In the genomic region with DNA sequence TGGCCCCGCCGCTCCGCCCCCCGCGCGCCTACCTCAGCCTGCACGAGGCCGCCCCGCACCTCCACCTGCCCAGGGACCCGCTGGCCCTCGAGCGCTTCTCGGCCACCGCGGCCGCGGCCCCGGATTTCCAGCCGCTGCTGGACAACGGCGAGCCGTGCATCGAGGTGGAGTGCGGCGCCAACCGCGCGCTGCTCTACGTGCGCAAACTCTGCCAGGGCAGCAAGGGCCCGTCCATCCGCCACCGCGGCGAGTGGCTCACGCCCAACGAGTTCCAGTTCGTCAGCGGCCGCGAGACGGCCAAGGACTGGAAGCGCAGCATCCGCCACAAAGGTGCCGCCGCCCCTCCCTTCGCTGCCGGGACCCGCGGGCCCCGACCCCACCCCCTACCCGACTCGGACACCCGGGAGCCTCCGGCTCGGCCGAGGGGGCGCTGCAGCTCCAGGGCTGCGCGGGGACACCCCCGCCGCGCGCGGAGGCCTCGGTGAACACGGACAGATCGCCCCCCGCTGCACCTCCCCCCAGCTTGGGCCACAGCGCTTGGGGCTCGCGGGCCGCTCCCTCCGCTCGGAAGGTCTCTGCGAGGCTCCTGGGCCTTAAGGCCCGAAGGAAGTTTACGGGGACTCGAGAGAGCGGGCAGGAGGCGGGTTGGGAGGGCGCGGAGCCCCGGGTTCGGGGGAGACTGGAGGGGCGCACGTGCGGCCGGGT, we compare ENCODE assay signal across 1 cellular context.
TF ChIP-seq lines count a peak whose summit lies in the region.

No MANE protein-coding gene starts in this region.

TF ChIP-seq in HEK293, 187 proteins besides CTCF, POLR2A, EP300 and RAD21 (continued from another document):
- TF ChIP-seq, protein P1, sequence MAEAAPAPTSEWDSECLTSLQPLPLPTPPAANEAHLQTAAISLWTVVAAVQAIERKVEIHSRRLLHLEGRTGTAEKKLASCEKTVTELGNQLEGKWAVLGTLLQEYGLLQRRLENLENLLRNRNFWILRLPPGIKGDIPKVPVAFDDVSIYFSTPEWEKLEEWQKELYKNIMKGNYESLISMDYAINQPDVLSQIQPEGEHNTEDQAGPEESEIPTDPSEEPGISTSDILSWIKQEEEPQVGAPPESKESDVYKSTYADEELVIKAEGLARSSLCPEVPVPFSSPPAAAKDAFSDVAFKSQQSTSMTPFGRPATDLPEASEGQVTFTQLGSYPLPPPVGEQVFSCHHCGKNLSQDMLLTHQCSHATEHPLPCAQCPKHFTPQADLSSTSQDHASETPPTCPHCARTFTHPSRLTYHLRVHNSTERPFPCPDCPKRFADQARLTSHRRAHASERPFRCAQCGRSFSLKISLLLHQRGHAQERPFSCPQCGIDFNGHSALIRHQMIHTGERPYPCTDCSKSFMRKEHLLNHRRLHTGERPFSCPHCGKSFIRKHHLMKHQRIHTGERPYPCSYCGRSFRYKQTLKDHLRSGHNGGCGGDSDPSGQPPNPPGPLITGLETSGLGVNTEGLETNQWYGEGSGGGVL (tag by site-specific recombination; IDR thresholded peaks at IDR 0.05): peak; percentile 65
- 0 out of 2 replicates have a peak, but pooled peaks have one; percentile 43 for TF ChIP-seq ZBTB1 (tag by site-specific recombination; IDR thresholded peaks at IDR 0.05)
- TF ChIP-seq, protein P2, sequence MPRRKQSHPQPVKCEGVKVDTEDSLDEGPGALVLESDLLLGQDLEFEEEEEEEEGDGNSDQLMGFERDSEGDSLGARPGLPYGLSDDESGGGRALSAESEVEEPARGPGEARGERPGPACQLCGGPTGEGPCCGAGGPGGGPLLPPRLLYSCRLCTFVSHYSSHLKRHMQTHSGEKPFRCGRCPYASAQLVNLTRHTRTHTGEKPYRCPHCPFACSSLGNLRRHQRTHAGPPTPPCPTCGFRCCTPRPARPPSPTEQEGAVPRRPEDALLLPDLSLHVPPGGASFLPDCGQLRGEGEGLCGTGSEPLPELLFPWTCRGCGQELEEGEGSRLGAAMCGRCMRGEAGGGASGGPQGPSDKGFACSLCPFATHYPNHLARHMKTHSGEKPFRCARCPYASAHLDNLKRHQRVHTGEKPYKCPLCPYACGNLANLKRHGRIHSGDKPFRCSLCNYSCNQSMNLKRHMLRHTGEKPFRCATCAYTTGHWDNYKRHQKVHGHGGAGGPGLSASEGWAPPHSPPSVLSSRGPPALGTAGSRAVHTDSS (tag by site-specific recombination; IDR thresholded peaks at IDR 0.05): no peak
- peak; percentile 39; the same call in 1 of the 2 replicates for TF ChIP-seq ZBTB48 (tag by site-specific recombination; IDR thresholded peaks at IDR 0.05)
- TF ChIP-seq ZNF548 (tag by site-specific recombination; IDR thresholded peaks at IDR 0.05): no peak
- TF ChIP-seq WT1 (tag by site-specific recombination; IDR thresholded peaks at IDR 0.05): 0 out of 2 replicates have a peak, but pooled peaks have one; percentile 14
- TF ChIP-seq KLF1 (tag by site-specific recombination; IDR thresholded peaks at IDR 0.05): peak; percentile 68; the same call in 1 of the 2 replicates
- peak; percentile 88 for TF ChIP-seq ZEB2 (tag by site-specific recombination; IDR thresholded peaks at IDR 0.05)
- TF ChIP-seq ZNF121 (tag by site-specific recombination; IDR thresholded peaks at IDR 0.05): 0 out of 2 replicates have a peak, but pooled peaks have one; percentile 18
- peak; percentile 86 for TF ChIP-seq KLF9 (tag by site-specific recombination; IDR thresholded peaks at IDR 0.05; ENCODE audit: low read depth)
- 0 out of 2 replicates have a peak, but pooled peaks have one; percentile 17 for TF ChIP-seq ZNF239 (tag by site-specific recombination; IDR thresholded peaks at IDR 0.05)
- TF ChIP-seq, protein P3, sequence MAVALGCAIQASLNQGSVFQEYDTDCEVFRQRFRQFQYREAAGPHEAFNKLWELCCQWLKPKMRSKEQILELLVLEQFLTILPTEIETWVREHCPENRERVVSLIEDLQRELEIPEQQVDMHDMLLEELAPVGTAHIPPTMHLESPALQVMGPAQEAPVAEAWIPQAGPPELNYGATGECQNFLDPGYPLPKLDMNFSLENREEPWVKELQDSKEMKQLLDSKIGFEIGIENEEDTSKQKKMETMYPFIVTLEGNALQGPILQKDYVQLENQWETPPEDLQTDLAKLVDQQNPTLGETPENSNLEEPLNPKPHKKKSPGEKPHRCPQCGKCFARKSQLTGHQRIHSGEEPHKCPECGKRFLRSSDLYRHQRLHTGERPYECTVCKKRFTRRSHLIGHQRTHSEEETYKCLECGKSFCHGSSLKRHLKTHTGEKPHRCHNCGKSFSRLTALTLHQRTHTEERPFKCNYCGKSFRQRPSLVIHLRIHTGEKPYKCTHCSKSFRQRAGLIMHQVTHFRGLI (tag by site-specific recombination; IDR thresholded peaks at IDR 0.05): peak; percentile 86
- no peak for TF ChIP-seq ZNF658 (tag by site-specific recombination; IDR thresholded peaks at IDR 0.05)
- 0 out of 2 replicates have a peak, but pooled peaks have one; percentile 29 for TF ChIP-seq ZFP69B (tag by site-specific recombination; IDR thresholded peaks at IDR 0.05)
- TF ChIP-seq ZNF600 (tag by site-specific recombination; IDR thresholded peaks at IDR 0.05): peak; percentile 87
- peak; percentile 45; the same call in 1 of the 2 replicates for TF ChIP-seq ZNF501 (tag by site-specific recombination; IDR thresholded peaks at IDR 0.05)
- 0 out of 2 replicates have a peak, but pooled peaks have one; percentile 15 for TF ChIP-seq ZNF10 (tag by site-specific recombination; IDR thresholded peaks at IDR 0.05)
- no peak for TF ChIP-seq ZNF426 (tag by site-specific recombination; IDR thresholded peaks at IDR 0.05)
- TF ChIP-seq KLF10 (tag by site-specific recombination; IDR thresholded peaks at IDR 0.05): 0 out of 2 replicates have a peak, but pooled peaks have one; percentile 18
- TF ChIP-seq ZNF112 (tag by site-specific recombination; IDR thresholded peaks at IDR 0.05): no peak
- TF ChIP-seq ZNF610 (tag by site-specific recombination; IDR thresholded peaks at IDR 0.05; ENCODE audit: borderline replicate concordance): no peak
- peak; percentile 84 for TF ChIP-seq KLF16 (tag by site-specific recombination; IDR thresholded peaks at IDR 0.05)
- TF ChIP-seq ZNF366 (tag by site-specific recombination; conservative IDR thresholded peaks at IDR 0.05): no peak
- TF ChIP-seq ZXDB (tag by site-specific recombination; IDR thresholded peaks at IDR 0.05): peak; percentile 60; the same call in 1 of the 2 replicates
- TF ChIP-seq ZNF510 (tag by site-specific recombination; IDR thresholded peaks at IDR 0.05; ENCODE audit: insufficient replicate concordance): no peak
- TF ChIP-seq KLF7 (tag by site-specific recombination; IDR thresholded peaks at IDR 0.05; ENCODE audit: borderline replicate concordance): no peak
- TF ChIP-seq, protein P4, sequence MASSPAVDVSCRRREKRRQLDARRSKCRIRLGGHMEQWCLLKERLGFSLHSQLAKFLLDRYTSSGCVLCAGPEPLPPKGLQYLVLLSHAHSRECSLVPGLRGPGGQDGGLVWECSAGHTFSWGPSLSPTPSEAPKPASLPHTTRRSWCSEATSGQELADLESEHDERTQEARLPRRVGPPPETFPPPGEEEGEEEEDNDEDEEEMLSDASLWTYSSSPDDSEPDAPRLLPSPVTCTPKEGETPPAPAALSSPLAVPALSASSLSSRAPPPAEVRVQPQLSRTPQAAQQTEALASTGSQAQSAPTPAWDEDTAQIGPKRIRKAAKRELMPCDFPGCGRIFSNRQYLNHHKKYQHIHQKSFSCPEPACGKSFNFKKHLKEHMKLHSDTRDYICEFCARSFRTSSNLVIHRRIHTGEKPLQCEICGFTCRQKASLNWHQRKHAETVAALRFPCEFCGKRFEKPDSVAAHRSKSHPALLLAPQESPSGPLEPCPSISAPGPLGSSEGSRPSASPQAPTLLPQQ (tag by site-specific recombination; IDR thresholded peaks at IDR 0.05): peak; percentile 84
- peak; percentile 63 for TF ChIP-seq ZNF423 (tag by site-specific recombination; IDR thresholded peaks at IDR 0.05)
- TF ChIP-seq, protein P5, sequence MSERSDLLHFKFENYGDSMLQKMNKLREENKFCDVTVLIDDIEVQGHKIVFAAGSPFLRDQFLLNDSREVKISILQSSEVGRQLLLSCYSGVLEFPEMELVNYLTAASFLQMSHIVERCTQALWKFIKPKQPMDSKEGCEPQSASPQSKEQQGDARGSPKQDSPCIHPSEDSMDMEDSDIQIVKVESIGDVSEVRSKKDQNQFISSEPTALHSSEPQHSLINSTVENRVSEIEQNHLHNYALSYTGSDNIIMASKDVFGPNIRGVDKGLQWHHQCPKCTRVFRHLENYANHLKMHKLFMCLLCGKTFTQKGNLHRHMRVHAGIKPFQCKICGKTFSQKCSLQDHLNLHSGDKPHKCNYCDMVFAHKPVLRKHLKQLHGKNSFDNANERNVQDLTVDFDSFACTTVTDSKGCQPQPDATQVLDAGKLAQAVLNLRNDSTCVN (tag by site-specific recombination; optimal IDR thresholded peaks at IDR 0.05): peak; percentile 87
- TF ChIP-seq ZBTB8A (tag by site-specific recombination; IDR thresholded peaks at IDR 0.05): peak; percentile 86
- TF ChIP-seq YY1 (tag by site-specific recombination; IDR thresholded peaks at IDR 0.05): no peak
- TF ChIP-seq, protein P6, sequence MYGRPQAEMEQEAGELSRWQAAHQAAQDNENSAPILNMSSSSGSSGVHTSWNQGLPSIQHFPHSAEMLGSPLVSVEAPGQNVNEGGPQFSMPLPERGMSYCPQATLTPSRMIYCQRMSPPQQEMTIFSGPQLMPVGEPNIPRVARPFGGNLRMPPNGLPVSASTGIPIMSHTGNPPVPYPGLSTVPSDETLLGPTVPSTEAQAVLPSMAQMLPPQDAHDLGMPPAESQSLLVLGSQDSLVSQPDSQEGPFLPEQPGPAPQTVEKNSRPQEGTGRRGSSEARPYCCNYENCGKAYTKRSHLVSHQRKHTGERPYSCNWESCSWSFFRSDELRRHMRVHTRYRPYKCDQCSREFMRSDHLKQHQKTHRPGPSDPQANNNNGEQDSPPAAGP (tag by site-specific recombination; IDR thresholded peaks at IDR 0.05): peak; percentile 72; the same call in 1 of the 2 replicates
- TF ChIP-seq ZNF654 (tag by site-specific recombination; IDR thresholded peaks at IDR 0.05; ENCODE audit: low read depth): no peak
- TF ChIP-seq, protein P7, sequence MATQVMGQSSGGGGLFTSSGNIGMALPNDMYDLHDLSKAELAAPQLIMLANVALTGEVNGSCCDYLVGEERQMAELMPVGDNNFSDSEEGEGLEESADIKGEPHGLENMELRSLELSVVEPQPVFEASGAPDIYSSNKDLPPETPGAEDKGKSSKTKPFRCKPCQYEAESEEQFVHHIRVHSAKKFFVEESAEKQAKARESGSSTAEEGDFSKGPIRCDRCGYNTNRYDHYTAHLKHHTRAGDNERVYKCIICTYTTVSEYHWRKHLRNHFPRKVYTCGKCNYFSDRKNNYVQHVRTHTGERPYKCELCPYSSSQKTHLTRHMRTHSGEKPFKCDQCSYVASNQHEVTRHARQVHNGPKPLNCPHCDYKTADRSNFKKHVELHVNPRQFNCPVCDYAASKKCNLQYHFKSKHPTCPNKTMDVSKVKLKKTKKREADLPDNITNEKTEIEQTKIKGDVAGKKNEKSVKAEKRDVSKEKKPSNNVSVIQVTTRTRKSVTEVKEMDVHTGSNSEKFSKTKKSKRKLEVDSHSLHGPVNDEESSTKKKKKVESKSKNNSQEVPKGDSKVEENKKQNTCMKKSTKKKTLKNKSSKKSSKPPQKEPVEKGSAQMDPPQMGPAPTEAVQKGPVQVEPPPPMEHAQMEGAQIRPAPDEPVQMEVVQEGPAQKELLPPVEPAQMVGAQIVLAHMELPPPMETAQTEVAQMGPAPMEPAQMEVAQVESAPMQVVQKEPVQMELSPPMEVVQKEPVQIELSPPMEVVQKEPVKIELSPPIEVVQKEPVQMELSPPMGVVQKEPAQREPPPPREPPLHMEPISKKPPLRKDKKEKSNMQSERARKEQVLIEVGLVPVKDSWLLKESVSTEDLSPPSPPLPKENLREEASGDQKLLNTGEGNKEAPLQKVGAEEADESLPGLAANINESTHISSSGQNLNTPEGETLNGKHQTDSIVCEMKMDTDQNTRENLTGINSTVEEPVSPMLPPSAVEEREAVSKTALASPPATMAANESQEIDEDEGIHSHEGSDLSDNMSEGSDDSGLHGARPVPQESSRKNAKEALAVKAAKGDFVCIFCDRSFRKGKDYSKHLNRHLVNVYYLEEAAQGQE (tag by site-specific recombination; IDR thresholded peaks at IDR 0.05): 0 out of 2 replicates have a peak, but pooled peaks have one; percentile 33
- TF ChIP-seq YY2 (tag by site-specific recombination; IDR thresholded peaks at IDR 0.05): no peak
- peak; percentile 76 for TF ChIP-seq GLIS1 (tag by site-specific recombination; IDR thresholded peaks at IDR 0.05)
- TF ChIP-seq ZNF76 (tag by site-specific recombination; IDR thresholded peaks at IDR 0.05; ENCODE audit: borderline replicate concordance, low read depth): peak; percentile 73; the same call in 1 of the 2 replicates
- TF ChIP-seq, protein P8, sequence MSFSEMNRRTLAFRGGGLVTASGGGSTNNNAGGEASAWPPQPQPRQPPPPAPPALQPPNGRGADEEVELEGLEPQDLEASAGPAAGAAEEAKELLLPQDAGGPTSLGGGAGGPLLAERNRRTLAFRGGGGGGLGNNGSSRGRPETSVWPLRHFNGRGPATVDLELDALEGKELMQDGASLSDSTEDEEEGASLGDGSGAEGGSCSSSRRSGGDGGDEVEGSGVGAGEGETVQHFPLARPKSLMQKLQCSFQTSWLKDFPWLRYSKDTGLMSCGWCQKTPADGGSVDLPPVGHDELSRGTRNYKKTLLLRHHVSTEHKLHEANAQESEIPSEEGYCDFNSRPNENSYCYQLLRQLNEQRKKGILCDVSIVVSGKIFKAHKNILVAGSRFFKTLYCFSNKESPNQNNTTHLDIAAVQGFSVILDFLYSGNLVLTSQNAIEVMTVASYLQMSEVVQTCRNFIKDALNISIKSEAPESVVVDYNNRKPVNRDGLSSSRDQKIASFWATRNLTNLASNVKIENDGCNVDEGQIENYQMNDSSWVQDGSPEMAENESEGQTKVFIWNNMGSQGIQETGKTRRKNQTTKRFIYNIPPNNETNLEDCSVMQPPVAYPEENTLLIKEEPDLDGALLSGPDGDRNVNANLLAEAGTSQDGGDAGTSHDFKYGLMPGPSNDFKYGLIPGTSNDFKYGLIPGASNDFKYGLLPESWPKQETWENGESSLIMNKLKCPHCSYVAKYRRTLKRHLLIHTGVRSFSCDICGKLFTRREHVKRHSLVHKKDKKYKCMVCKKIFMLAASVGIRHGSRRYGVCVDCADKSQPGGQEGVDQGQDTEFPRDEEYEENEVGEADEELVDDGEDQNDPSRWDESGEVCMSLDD (tag by site-specific recombination; IDR thresholded peaks at IDR 0.05): peak; percentile 79
- TF ChIP-seq GLIS2 (tag by site-specific recombination; IDR thresholded peaks at IDR 0.05): peak; percentile 88
- 0 out of 2 replicates have a peak, but pooled peaks have one; percentile 36 for TF ChIP-seq ZNF2 (tag by site-specific recombination; IDR thresholded peaks at IDR 0.05)
- TF ChIP-seq ZNF585B (tag by site-specific recombination; IDR thresholded peaks at IDR 0.05): no peak
- TF ChIP-seq, protein P9, sequence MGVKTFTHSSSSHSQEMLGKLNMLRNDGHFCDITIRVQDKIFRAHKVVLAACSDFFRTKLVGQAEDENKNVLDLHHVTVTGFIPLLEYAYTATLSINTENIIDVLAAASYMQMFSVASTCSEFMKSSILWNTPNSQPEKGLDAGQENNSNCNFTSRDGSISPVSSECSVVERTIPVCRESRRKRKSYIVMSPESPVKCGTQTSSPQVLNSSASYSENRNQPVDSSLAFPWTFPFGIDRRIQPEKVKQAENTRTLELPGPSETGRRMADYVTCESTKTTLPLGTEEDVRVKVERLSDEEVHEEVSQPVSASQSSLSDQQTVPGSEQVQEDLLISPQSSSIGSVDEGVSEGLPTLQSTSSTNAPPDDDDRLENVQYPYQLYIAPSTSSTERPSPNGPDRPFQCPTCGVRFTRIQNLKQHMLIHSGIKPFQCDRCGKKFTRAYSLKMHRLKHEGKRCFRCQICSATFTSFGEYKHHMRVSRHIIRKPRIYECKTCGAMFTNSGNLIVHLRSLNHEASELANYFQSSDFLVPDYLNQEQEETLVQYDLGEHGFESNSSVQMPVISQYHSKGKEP (tag by site-specific recombination; IDR thresholded peaks at IDR 0.05): no peak
- no peak for TF ChIP-seq ZNF175 (tag by site-specific recombination; IDR thresholded peaks at IDR 0.05)
- TF ChIP-seq ZNF549 (tag by site-specific recombination; IDR thresholded peaks at IDR 0.05): no peak
